In genomic region chr10:89653410-89653828, GRCh38 we compare ENCODE assay signal across 9 cellular contexts.
DNase-seq lines count a peak whose midpoint lies in the region; ATAC-seq lines count a peak whose summit lies in the region.
"Had no signal": no experiment of that assay in that cellular context is flagged by ENCODE, and none has a peak within 500 bp of the region (broad histone marks: within the 10 kb centered on the region; RNA-seq: fewer than 3 reads in every experiment).

No MANE protein-coding gene starts in this region.

- ATAC-seq in GM18511 (IDR thresholded peaks at IDR 0.05; ENCODE audit: unreplicated experiment), result peak; percentile 79
- peak; percentile 41 for ATAC-seq in GM21737 (IDR thresholded peaks at IDR 0.05; ENCODE audit: unreplicated experiment)
- peak; percentile 33 for ATAC-seq in HG03558 (IDR thresholded peaks at IDR 0.05; ENCODE audit: extremely low read depth, unreplicated experiment)

- DNase-seq in iris pigment epithelial cell (ENCODE audit: low read depth) (peak; percentile 90), NCI-H2171 (lab: John Stamatoyannopoulos, UW) (no peak), midbrain (lab: John Stamatoyannopoulos, UW) (no peak), retina (no peak), NCI-H748 (lab: John Stamatoyannopoulos, UW; ENCODE audit: unreplicated experiment) (no peak)
- DNase-seq: SHP77 treated with DMSO at 0.1 percent for 48 hours had no signal
